5 cellular contexts compared by ENCODE assay signal in genomic region chr1:182447124-182447523, GRCh38. TPM values are rescaled to one million over a fixed set of nuclear protein-coding genes. Genes with fewer than 3 reads are reported as not detected.
"Had no signal": no experiment of that assay in that cellular context is flagged by ENCODE, and none has a peak within 500 bp of the region (broad histone marks: within the 10 kb centered on the region; RNA-seq: fewer than 3 reads in every experiment).

No MANE protein-coding gene starts in this region.

RNA-seq across cellular contexts. Expression of gene RGSL1, which starts 2.8 kb away (rescaled TPM):
- total RNA-seq: HepG2, HT-29, IMR-90 had no signal
- polyA plus RNA-seq: HepG2, IgD-negative memory B cell, IMR-90 had no signal

RNA-seq across cellular contexts. Expression of gene TEDDM1, which starts 46.7 kb away (rescaled TPM):
- total RNA-seq: HepG2, HT-29, HT1080, IMR-90 had no signal
- polyA plus RNA-seq: HepG2, IMR-90 had no signal
